8 cellular contexts compared by ENCODE assay signal in genomic region chr10:42782446-42783180, GRCh38. TPM values are rescaled to one million over a fixed set of nuclear protein-coding genes. Genes with fewer than 3 reads are reported as not detected.
DNase-seq lines count a peak whose midpoint lies in the region; ATAC-seq and TF ChIP-seq lines count a peak whose summit lies in the region.

A gene with protein sequence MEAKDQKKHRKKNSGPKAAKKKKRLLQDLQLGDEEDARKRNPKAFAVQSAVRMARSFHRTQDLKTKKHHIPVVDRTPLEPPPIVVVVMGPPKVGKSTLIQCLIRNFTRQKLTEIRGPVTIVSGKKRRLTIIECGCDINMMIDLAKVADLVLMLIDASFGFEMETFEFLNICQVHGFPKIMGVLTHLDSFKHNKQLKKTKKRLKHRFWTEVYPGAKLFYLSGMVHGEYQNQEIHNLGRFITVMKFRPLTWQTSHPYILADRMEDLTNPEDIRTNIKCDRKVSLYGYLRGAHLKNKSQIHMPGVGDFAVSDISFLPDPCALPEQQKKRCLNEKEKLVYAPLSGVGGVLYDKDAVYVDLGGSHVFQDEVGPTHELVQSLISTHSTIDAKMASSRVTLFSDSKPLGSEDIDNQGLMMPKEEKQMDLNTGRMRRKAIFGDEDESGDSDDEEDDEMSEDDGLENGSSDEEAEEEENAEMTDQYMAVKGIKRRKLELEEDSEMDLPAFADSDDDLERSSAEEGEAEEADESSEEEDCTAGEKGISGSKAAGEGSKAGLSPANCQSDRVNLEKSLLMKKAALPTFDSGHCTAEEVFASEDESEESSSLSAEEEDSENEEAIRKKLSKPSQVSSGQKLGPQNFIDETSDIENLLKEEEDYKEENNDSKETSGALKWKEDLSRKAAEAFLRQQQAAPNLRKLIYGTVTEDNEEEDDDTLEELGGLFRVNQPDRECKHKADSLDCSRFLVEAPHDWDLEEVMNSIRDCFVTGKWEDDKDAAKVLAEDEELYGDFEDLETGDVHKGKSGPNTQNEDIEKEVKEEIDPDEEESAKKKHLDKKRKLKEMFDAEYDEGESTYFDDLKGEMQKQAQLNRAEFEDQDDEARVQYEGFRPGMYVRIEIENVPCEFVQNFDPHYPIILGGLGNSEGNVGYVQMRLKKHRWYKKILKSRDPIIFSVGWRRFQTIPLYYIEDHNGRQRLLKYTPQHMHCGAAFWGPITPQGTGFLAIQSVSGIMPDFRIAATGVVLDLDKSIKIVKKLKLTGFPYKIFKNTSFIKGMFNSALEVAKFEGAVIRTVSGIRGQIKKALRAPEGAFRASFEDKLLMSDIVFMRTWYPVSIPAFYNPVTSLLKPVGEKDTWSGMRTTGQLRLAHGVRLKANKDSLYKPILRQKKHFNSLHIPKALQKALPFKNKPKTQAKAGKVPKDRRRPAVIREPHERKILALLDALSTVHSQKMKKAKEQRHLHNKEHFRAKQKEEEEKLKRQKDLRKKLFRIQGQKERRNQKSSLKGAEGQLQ (plus strand): TSS chr10:42782795. CDS start chr10:42784395, 1,600 bp downstream.

- peaks cover 3% of the 10 kb centered on the region for H3K27me3 Mint-ChIP-seq in neural progenitor cell (ENCODE audit: insufficient read depth, low read depth)

- H3K27me3 ChIP-seq in SJSA1 (replicated peaks) = no peaks in the 10 kb centered on the region
- H3K27me3 ChIP-seq in foreskin keratinocyte = no peaks in the 10 kb centered on the region
- peaks cover 24% of the 10 kb centered on the region for H3K27me3 ChIP-seq in neural progenitor cell
- H3K27me3 ChIP-seq in stomach smooth muscle (ENCODE audit: control insufficient read depth in 1 of 2, insufficient read depth in 2 of 2, low read length in 2 of 2) = no peaks in the 10 kb centered on the region

- H4K20me1 ChIP-seq in neural progenitor cell (ENCODE audit: low read depth) = no peaks in the 10 kb centered on the region

- H3K36me3 ChIP-seq in SJSA1 = peaks cover 20% of the 10 kb centered on the region
- peaks cover 4% of the 10 kb centered on the region for H3K36me3 ChIP-seq in neural progenitor cell
- H3K36me3 ChIP-seq in stomach smooth muscle (ENCODE audit: control insufficient read depth in 2 of 2, insufficient read depth in 2 of 2, low read length in 2 of 2) = peaks cover 17 to 22% of the 10 kb centered on the region in 2 donors

- H3K4me2 ChIP-seq in neural progenitor cell = peak within 1 kb of the TSS; percentile 84

- H3K27ac Mint-ChIP-seq in neural progenitor cell = peak within 1 kb of the TSS; percentile 99

- peak within 1 kb of the TSS; percentile 100 for H3K4me3 Mint-ChIP-seq in neural progenitor cell

- H3F3A ChIP-seq in neural progenitor cell (ENCODE audit: low read depth) = peaks cover 6% of the 10 kb centered on the region

- DNase-seq in GM04503 (ENCODE audit: low read depth) (peak; percentile 78), HFF-Myc (ENCODE audit: extremely low read depth, low read depth) (peak; percentile 83), MV-4-11 (lab: John Stamatoyannopoulos, UW) (peak; percentile 87), SJSA1 (ENCODE audit: low read depth in 1 of 2, low spot score in 2 of 2) (peak; percentile 91 to 97), foreskin keratinocyte (peak; percentile 93 to 95), neural progenitor cell (ENCODE audit: low spot score) (peak; percentile 93)
- peak; percentile 66 to 78 (median 72) for DNase-seq in activated naive CD4-positive, alpha-beta T cell (lab: John Stamatoyannopoulos, UW)

- no peak for TF ChIP-seq CTCF in HFF-Myc (IDR thresholded peaks at IDR 0.05; ENCODE audit: low read depth, low read length, missing control alignments)
- TF ChIP-seq CTCF in foreskin keratinocyte (conservative IDR thresholded peaks at IDR 0.05) = no peak
- TF ChIP-seq CTCF in neural progenitor cell (IDR thresholded peaks at IDR 0.05) = no peak

- H3K9ac ChIP-seq in neural progenitor cell = peak within 1 kb of the TSS; percentile 78
- H3K9ac ChIP-seq in stomach smooth muscle (ENCODE audit: low read length in 2 of 2) = peak within 1 kb of the TSS; percentile 91 to 95

- no peaks in the 10 kb centered on the region for H3K9me3 Mint-ChIP-seq in neural progenitor cell

- H3K79me2 ChIP-seq in neural progenitor cell (ENCODE audit: low read depth) = peaks cover 25% of the 10 kb centered on the region

- ATAC-seq in foreskin keratinocyte = peak; percentile 90

- H3K4me1 ChIP-seq in SJSA1 (replicated peaks) (peaks cover 8% of the 10 kb centered on the region), foreskin keratinocyte (no peaks in the 10 kb centered on the region), neural progenitor cell (peaks cover 7% of the 10 kb centered on the region), stomach smooth muscle (ENCODE audit: control insufficient read depth, insufficient read depth, low read length) (peaks cover 13% of the 10 kb centered on the region)

- peaks cover 12% of the 10 kb centered on the region for H3K36me3 Mint-ChIP-seq in neural progenitor cell

- H3K4me3 ChIP-seq in HFF-Myc (replicated peaks; ENCODE audit: low read depth, low read length) = peak within 1 kb of the TSS; percentile 73
- peak within 1 kb of the TSS; percentile 64 for H3K4me3 ChIP-seq in SJSA1
- peak within 1 kb of the TSS; percentile 75 for H3K4me3 ChIP-seq in neural progenitor cell
- H3K4me3 ChIP-seq in stomach smooth muscle (ENCODE audit: low read length in 2 of 2) = peak within 1 kb of the TSS; percentile 91 to 98

- peaks cover 2% of the 10 kb centered on the region for H3K4me1 Mint-ChIP-seq in neural progenitor cell

- H2AFZ ChIP-seq in neural progenitor cell (replicated peaks) = peak within 1 kb of the TSS; percentile 98

- H3K27ac ChIP-seq in SJSA1 (peak within 1 kb of the TSS; percentile 82), foreskin keratinocyte (peak within 1 kb of the TSS; percentile 67), neural progenitor cell (peak within 1 kb of the TSS; percentile 82), stomach smooth muscle (ENCODE audit: low read length) (peak within 1 kb of the TSS; percentile 92)

- H3K9me3 ChIP-seq in SJSA1 (replicated peaks) = no peaks in the 10 kb centered on the region
- no peaks in the 10 kb centered on the region for H3K9me3 ChIP-seq in neural progenitor cell (ENCODE audit: low read depth)
- no peaks in the 10 kb centered on the region for H3K9me3 ChIP-seq in stomach smooth muscle (ENCODE audit: control insufficient read depth in 2 of 2, low read length in 2 of 2)

RNA-seq across cellular contexts. Expression of the gene that starts here (rescaled TPM):
- total RNA-seq in SJSA1 (2014; rRNA removed; shearing (Covaris generic)) = 30.1 and 35.6 TPM in 2 replicates
- 25.8 and 29.3 TPM in 2 replicates for total RNA-seq in foreskin keratinocyte
- polyA plus RNA-seq in foreskin keratinocyte = 10.4 and 13.0 TPM in 2 replicates
- total RNA-seq in neural progenitor cell (ENCODE audit: low replicate concordance) = 26.4 and 34.5 TPM in 2 replicates

Comparison
In these comparisons a context has a peak if more than half of its experiments do, and no peak if none do; other contexts are left out.
1. Peak in every context shown above with its lines: DNase-seq, ATAC-seq, H3K4me3 ChIP-seq and H3K27ac ChIP-seq.